2 cellular contexts compared by ENCODE assay signal in genomic region chr5:322942-323879, GRCh38.
TF ChIP-seq lines count a peak whose summit lies in the region.

No MANE protein-coding gene starts in this region.

TF ChIP-seq in IMR-90, 13 proteins besides CTCF, POLR2A, EP300 and RAD21:
- TF ChIP-seq MAFK (IDR thresholded peaks at IDR 0.05; ENCODE audit: low read depth, low read length): no peak
- no peak for TF ChIP-seq RCOR1 (IDR thresholded peaks at IDR 0.05; ENCODE audit: insufficient replicate concordance, low read length)
- no peak for TF ChIP-seq USF2 (IDR thresholded peaks at IDR 0.05; ENCODE audit: low read depth, low read length)
- no peak for TF ChIP-seq FOS (IDR thresholded peaks at IDR 0.05; ENCODE audit: low read depth, low read length)
- TF ChIP-seq BHLHE40 (IDR thresholded peaks at IDR 0.05; ENCODE audit: low read depth, low read length): no peak
- no peak for TF ChIP-seq RFX5 (IDR thresholded peaks at IDR 0.05; ENCODE audit: low read depth, low read length)
- TF ChIP-seq CHD1 (IDR thresholded peaks at IDR 0.05; ENCODE audit: low read depth, low read length): no peak
- no peak for TF ChIP-seq SMC3 (IDR thresholded peaks at IDR 0.05; ENCODE audit: low read depth, low read length)
- TF ChIP-seq NFE2L2 (IDR thresholded peaks at IDR 0.05; ENCODE audit: low read depth, low read length): no peak
- TF ChIP-seq CEBPB (IDR thresholded peaks at IDR 0.05; ENCODE audit: low read depth, low read length): no peak
- TF ChIP-seq MXI1 (IDR thresholded peaks at IDR 0.05; ENCODE audit: borderline replicate concordance, low read depth, low read length): no peak
- no peak for TF ChIP-seq MAZ (IDR thresholded peaks at IDR 0.05; ENCODE audit: borderline replicate concordance, low read depth, low read length)
- TF ChIP-seq ELK1 (IDR thresholded peaks at IDR 0.05; ENCODE audit: borderline replicate concordance, low read depth, low read length): no peak

TF ChIP-seq in GM12878, 131 proteins besides CTCF, POLR2A, EP300 and RAD21:
- TF ChIP-seq LARP7 (IDR thresholded peaks at IDR 0.05) (0 out of 2 replicates have a peak, but pooled peaks have one; percentile 30), BHLHE40 (IDR thresholded peaks at IDR 0.05; ENCODE audit: borderline replicate concordance in 1 of 2, low read depth in 2 of 2, low read length in 1 of 2) (peak in 1 of 2 experiments; percentile 58; a peak in 1 of 4 replicates), DPF2 (IDR thresholded peaks at IDR 0.05) (0 out of 2 replicates have a peak, but pooled peaks have one; percentile 11), WRNIP1 (IDR thresholded peaks at IDR 0.05; ENCODE audit: borderline replicate concordance, low read depth, low read length) (0 out of 2 replicates have a peak, but pooled peaks have one; percentile 53), NFYA (IDR thresholded peaks at IDR 0.05; ENCODE audit: borderline replicate concordance, low read depth, low read length) (no peak), RAD51 (IDR thresholded peaks at IDR 0.05) (no peak), PAX8 (IDR thresholded peaks at IDR 0.05) (no peak), MLLT1 (IDR thresholded peaks at IDR 0.05) (peak; percentile 98; the same call in 1 of the 2 replicates), ATF3 (IDR thresholded peaks at IDR 0.05; ENCODE audit: borderline replicate concordance, extremely low read depth, low read depth, low read length) (no peak), ZNF592 (IDR thresholded peaks at IDR 0.05) (no peak), PML (IDR thresholded peaks at IDR 0.05; ENCODE audit: low read length) (no peak), HDGF (IDR thresholded peaks at IDR 0.05) (no peak), RELB (IDR thresholded peaks at IDR 0.05; ENCODE audit: low read depth) (0 out of 2 replicates have a peak, but pooled peaks have one; percentile 28), IKZF1 (conservative IDR thresholded peaks at IDR 0.05) (peak; percentile 55), NBN (IDR thresholded peaks at IDR 0.05) (0 out of 2 replicates have a peak, but pooled peaks have one; percentile 23), MTA2 (IDR thresholded peaks at IDR 0.05; ENCODE audit: low read depth) (peak; percentile 52; the same call in 1 of the 2 replicates), ZBTB33 (IDR thresholded peaks at IDR 0.05) (peak; percentile 97), ZBTB40 (IDR thresholded peaks at IDR 0.05; ENCODE audit: borderline replicate concordance) (peak; percentile 42; the same call in 1 of the 2 replicates), SPI1 (IDR thresholded peaks at IDR 0.05; ENCODE audit: borderline replicate concordance, insufficient read depth, low read depth, low read length) (no peak), RUNX3 (IDR thresholded peaks at IDR 0.05; ENCODE audit: low read length) (peak; percentile 17; the same call in 1 of the 2 replicates), ZNF687 (IDR thresholded peaks at IDR 0.05) (peak; percentile 72), ZNF207 (IDR thresholded peaks at IDR 0.05; ENCODE audit: borderline replicate concordance) (no peak), IKZF2 (IDR thresholded peaks at IDR 0.05) (peak in 1 of 2 experiments; percentile 52; a peak in 1 of 4 replicates)
